Comparison of ENCODE assay signal across 1 cellular context in genomic region chr1:12573015-12573825, GRCh38.
TF ChIP-seq lines count a peak whose summit lies in the region.

No MANE protein-coding gene starts in this region.

TF ChIP-seq in IMR-90, 13 proteins besides CTCF, POLR2A, EP300 and RAD21:
- TF ChIP-seq RFX5 (IDR thresholded peaks at IDR 0.05; ENCODE audit: low read depth, low read length) (no peak), FOS (IDR thresholded peaks at IDR 0.05; ENCODE audit: low read depth, low read length) (no peak), NFE2L2 (IDR thresholded peaks at IDR 0.05; ENCODE audit: low read depth, low read length) (no peak), CEBPB (IDR thresholded peaks at IDR 0.05; ENCODE audit: low read depth, low read length) (no peak), RCOR1 (IDR thresholded peaks at IDR 0.05; ENCODE audit: insufficient replicate concordance, low read length) (no peak), BHLHE40 (IDR thresholded peaks at IDR 0.05; ENCODE audit: low read depth, low read length) (no peak)
TF ChIP-seq in IMR-90: peak in this region for 0.
